In genomic region chr17:82751571-82752370, GRCh38 we compare ENCODE assay signal across 8 cellular contexts. TPM values are rescaled to one million over a fixed set of nuclear protein-coding genes. Genes with fewer than 3 reads are reported as not detected.
DNase-seq lines count a peak whose midpoint lies in the region; ATAC-seq, FAIRE-seq and TF ChIP-seq lines count a peak whose summit lies in the region.

Gene TBCD (plus strand): TSS chr17:82752065. CDS start chr17:82752194, 129 bp downstream.

- ATAC-seq in GM21576 (IDR thresholded peaks at IDR 0.05; ENCODE audit: unreplicated experiment) (peak; percentile 68), esophagus mucosa (peak; percentile 87)

- peaks cover 0 to 2% of the 10 kb centered on the region in 2 donors for H3K9me3 ChIP-seq in muscle layer of duodenum (ENCODE audit: control insufficient read depth in 1 of 2, low read length in 2 of 2)

- H3K4me1 ChIP-seq in muscle layer of duodenum (ENCODE audit: control insufficient read depth in 1 of 2, insufficient read depth in 2 of 2, low read length in 2 of 2) = peaks cover 5 to 14% of the 10 kb centered on the region in 2 donors

- peak within 1 kb of the TSS; percentile 68 to 88 for H3K4me3 ChIP-seq in muscle layer of duodenum (ENCODE audit: low read depth in 1 of 2, low read length in 2 of 2)

- no peaks in the 10 kb centered on the region for H3K27me3 ChIP-seq in muscle layer of duodenum (ENCODE audit: low read depth, low read length)

- H3K27ac ChIP-seq in muscle layer of duodenum (ENCODE audit: low read length) = no peak within 1 kb of the TSS

- H3K36me3 ChIP-seq in muscle layer of duodenum (ENCODE audit: control insufficient read depth in 1 of 2, insufficient read depth in 2 of 2, low read length in 2 of 2) = no peaks in the 10 kb centered on the region

- DNase-seq in DMS 273 treated with DMSO at 0.1 percent for 48 hours (lab: John Stamatoyannopoulos, UW) (peak; percentile 69), RCC 7860 (ENCODE audit: low spot score) (peak; percentile 69)
- DNase-seq in activated T-cell treated with anti-CD3 and anti-CD28 coated beads, Interleukin-2, amount 50 U/mL, for 48 hours = peak; percentile 90 to 92
- DNase-seq in stimulated activated CD8-positive, alpha-beta memory T cell treated with anti-CD3 and anti-CD28 coated beads, Interleukin-7, amount 100 ng/mL, for 1 hour (ENCODE audit: low read depth in 2 of 2) = peak; percentile 60 to 80

- FAIRE-seq in RCC 7860 (lab: Jason Lieb, UNC) = no peak

- peak; percentile 32; the same call in 1 of the 2 replicates for TF ChIP-seq EP300 in Ishikawa (IDR thresholded peaks at IDR 0.05; ENCODE audit: borderline replicate concordance)

- TF ChIP-seq RAD21 in Ishikawa (IDR thresholded peaks at IDR 0.05; ENCODE audit: low read depth) = no peak

TF ChIP-seq in Ishikawa, 13 proteins besides CTCF, POLR2A, EP300 and RAD21:
- peak; percentile 70 for TF ChIP-seq TCF12 (IDR thresholded peaks at IDR 0.05; ENCODE audit: low read depth)
- TF ChIP-seq REST (IDR thresholded peaks at IDR 0.05; ENCODE audit: low read depth) = no peak
- TF ChIP-seq, protein P1, sequence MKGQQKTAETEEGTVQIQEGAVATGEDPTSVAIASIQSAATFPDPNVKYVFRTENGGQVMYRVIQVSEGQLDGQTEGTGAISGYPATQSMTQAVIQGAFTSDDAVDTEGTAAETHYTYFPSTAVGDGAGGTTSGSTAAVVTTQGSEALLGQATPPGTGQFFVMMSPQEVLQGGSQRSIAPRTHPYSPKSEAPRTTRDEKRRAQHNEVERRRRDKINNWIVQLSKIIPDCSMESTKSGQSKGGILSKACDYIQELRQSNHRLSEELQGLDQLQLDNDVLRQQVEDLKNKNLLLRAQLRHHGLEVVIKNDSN (IDR thresholded peaks at IDR 0.05) = peak; percentile 73
- TF ChIP-seq EGR1 (IDR thresholded peaks at IDR 0.05) = peak; percentile 67
- peak; percentile 82 for TF ChIP-seq MAX (IDR thresholded peaks at IDR 0.05)
- TF ChIP-seq TAF1 (IDR thresholded peaks at IDR 0.05; ENCODE audit: low read depth) = peak; percentile 51; the same call in 1 of the 2 replicates
- peak; percentile 29; the same call in 1 of the 2 replicates for TF ChIP-seq CREB1 (IDR thresholded peaks at IDR 0.05; ENCODE audit: low read depth)
- TF ChIP-seq YY1 (IDR thresholded peaks at IDR 0.05; ENCODE audit: low read depth) = peak; percentile 58
- TF ChIP-seq TEAD4 (IDR thresholded peaks at IDR 0.05) = peak; percentile 29; the same call in 1 of the 2 replicates
- peak; percentile 65; the same call in 1 of the 2 replicates for TF ChIP-seq NFIC (IDR thresholded peaks at IDR 0.05)
- TF ChIP-seq FOXM1 (IDR thresholded peaks at IDR 0.05; ENCODE audit: borderline replicate concordance, low read depth) = peak; percentile 28; the same call in 1 of the 2 replicates
- TF ChIP-seq CEBPB (IDR thresholded peaks at IDR 0.05) = no peak
- no peak; the same call in 1 of the 2 replicates for TF ChIP-seq ZBTB7A (IDR thresholded peaks at IDR 0.05; ENCODE audit: low read depth)

RNA-seq across cellular contexts. Expression of gene TBCD, which starts in this region (rescaled TPM):
- 55.5 TPM for total RNA-seq in esophagus mucosa
